1 cellular context compared by ENCODE assay signal in the genomic region with DNA sequence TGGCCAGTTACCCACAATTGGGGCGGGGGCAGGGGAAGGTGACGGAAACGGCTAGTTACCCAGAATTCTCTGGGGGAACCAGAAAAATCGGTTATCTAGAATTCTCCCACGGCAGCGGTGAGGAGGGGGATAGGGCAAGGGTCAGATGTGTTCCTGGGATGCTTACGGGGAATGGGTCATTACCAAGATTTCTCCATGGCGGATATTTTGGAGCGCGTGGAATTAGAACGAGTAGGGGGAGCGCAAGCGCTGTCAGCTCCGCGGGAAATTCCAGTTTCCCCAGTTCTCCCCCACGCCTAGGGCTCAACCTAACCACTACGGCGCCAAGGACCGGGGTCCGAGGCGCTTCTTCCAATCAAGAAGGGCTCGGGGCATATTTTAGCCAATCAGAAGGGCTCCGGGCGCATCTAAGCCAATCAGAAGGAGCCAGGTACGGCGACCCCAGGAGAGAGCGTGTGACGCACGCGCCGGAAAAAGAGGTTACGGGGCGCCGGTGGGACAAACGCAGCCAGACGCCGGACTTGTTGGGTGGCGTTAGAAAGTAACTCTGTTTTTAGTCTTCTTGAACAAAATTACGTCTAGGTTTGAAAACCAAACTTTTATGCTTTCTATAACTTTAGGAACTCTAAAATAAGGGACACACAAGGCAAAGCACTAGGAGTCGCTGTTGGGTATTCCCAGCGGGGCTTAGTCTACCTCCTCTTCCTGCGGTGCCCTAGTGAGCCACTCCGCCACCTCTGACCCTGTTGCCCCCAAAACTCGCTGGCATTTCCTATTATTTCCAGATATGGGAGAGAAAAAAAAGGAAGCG.
A peak's percentile ranks its signal among the peaks of the same experiment; 100 is the strongest.
TF ChIP-seq lines count a peak whose summit lies in the region.

A gene with protein sequence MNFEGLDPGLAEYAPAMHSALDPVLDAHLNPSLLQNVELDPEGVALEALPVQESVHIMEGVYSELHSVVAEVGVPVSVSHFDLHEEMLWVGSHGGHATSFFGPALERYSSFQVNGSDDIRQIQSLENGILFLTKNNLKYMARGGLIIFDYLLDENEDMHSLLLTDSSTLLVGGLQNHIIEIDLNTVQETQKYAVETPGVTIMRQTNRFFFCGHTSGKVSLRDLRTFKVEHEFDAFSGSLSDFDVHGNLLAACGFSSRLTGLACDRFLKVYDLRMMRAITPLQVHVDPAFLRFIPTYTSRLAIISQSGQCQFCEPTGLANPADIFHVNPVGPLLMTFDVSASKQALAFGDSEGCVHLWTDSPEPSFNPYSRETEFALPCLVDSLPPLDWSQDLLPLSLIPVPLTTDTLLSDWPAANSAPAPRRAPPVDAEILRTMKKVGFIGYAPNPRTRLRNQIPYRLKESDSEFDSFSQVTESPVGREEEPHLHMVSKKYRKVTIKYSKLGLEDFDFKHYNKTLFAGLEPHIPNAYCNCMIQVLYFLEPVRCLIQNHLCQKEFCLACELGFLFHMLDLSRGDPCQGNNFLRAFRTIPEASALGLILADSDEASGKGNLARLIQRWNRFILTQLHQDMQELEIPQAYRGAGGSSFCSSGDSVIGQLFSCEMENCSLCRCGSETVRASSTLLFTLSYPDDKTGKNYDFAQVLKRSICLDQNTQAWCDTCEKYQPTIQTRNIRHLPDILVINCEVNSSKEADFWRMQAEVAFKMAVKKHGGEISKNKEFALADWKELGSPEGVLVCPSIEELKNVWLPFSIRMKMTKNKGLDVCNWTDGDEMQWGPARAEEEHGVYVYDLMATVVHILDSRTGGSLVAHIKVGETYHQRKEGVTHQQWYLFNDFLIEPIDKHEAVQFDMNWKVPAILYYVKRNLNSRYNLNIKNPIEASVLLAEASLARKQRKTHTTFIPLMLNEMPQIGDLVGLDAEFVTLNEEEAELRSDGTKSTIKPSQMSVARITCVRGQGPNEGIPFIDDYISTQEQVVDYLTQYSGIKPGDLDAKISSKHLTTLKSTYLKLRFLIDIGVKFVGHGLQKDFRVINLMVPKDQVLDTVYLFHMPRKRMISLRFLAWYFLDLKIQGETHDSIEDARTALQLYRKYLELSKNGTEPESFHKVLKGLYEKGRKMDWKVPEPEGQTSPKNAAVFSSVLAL (minus strand): TSS at position 322 of the 811 bp plus-strand sequence. CDS start 906 bp downstream, outside the sequence.

TF ChIP-seq in HepG2, 621 proteins besides CTCF, POLR2A, EP300 and RAD21 (continued from another document and continues in another):
- TF ChIP-seq, protein P1, sequence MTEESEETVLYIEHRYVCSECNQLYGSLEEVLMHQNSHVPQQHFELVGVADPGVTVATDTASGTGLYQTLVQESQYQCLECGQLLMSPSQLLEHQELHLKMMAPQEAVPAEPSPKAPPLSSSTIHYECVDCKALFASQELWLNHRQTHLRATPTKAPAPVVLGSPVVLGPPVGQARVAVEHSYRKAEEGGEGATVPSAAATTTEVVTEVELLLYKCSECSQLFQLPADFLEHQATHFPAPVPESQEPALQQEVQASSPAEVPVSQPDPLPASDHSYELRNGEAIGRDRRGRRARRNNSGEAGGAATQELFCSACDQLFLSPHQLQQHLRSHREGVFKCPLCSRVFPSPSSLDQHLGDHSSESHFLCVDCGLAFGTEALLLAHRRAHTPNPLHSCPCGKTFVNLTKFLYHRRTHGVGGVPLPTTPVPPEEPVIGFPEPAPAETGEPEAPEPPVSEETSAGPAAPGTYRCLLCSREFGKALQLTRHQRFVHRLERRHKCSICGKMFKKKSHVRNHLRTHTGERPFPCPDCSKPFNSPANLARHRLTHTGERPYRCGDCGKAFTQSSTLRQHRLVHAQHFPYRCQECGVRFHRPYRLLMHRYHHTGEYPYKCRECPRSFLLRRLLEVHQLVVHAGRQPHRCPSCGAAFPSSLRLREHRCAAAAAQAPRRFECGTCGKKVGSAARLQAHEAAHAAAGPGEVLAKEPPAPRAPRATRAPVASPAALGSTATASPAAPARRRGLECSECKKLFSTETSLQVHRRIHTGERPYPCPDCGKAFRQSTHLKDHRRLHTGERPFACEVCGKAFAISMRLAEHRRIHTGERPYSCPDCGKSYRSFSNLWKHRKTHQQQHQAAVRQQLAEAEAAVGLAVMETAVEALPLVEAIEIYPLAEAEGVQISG (CRISPR knock-in tag; IDR thresholded peaks at IDR 0.05): peak; percentile 79
- TF ChIP-seq, protein P2, sequence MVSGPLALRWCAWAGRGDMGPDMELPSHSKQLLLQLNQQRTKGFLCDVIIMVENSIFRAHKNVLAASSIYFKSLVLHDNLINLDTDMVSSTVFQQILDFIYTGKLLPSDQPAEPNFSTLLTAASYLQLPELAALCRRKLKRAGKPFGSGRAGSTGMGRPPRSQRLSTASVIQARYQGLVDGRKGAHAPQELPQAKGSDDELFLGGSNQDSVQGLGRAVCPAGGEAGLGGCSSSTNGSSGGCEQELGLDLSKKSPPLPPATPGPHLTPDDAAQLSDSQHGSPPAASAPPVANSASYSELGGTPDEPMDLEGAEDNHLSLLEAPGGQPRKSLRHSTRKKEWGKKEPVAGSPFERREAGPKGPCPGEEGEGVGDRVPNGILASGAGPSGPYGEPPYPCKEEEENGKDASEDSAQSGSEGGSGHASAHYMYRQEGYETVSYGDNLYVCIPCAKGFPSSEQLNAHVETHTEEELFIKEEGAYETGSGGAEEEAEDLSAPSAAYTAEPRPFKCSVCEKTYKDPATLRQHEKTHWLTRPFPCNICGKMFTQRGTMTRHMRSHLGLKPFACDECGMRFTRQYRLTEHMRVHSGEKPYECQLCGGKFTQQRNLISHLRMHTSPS (CRISPR knock-in tag; IDR thresholded peaks at IDR 0.05; ENCODE audit: low read depth): no peak
- TF ChIP-seq ZNF367 (CRISPR knock-in tag; IDR thresholded peaks at IDR 0.05; ENCODE audit: borderline replicate concordance) (no peak), DNMT3B (CRISPR knock-in tag; conservative IDR thresholded peaks at IDR 0.05) (no peak), ARNT2 (CRISPR knock-in tag; IDR thresholded peaks at IDR 0.05; ENCODE audit: low read depth) (no peak), TGIF2 (CRISPR knock-in tag; IDR thresholded peaks at IDR 0.05) (no peak), SMYD3 (CRISPR knock-in tag; IDR thresholded peaks at IDR 0.05) (no peak), ZNF256 (CRISPR knock-in tag; conservative IDR thresholded peaks at IDR 0.05) (peak; percentile 45; the same call in 1 of the 2 replicates), ZNF549 (CRISPR knock-in tag; IDR thresholded peaks at IDR 0.05) (no peak), SUZ12 (IDR thresholded peaks at IDR 0.05; ENCODE audit: low read depth, low read length) (peak; percentile 1; the same call in 1 of the 2 replicates), IKZF4 (CRISPR knock-in tag; IDR thresholded peaks at IDR 0.05; ENCODE audit: borderline replicate concordance, low read depth, not compliant biosample characterization) (no peak), ZNF674 (CRISPR knock-in tag; IDR thresholded peaks at IDR 0.05; ENCODE audit: low read depth) (no peak), NR2C2 (CRISPR knock-in tag; IDR thresholded peaks at IDR 0.05; ENCODE audit: borderline replicate concordance) (peak; percentile 92), POLR2AphosphoS5 (IDR thresholded peaks at IDR 0.05; ENCODE audit: low read depth, low read length) (peak; percentile 87), TAF15 (IDR thresholded peaks at IDR 0.05; ENCODE audit: low read depth, low read length, poor library complexity, severe bottlenecking) (no peak), CBX1 (IDR thresholded peaks at IDR 0.05; ENCODE audit: low read depth) (no peak), DMAP1 (CRISPR knock-in tag; IDR thresholded peaks at IDR 0.05) (peak; percentile 90), FLYWCH1 (CRISPR knock-in tag; IDR thresholded peaks at IDR 0.05) (no peak), ZNF282 (IDR thresholded peaks at IDR 0.05; ENCODE audit: partially characterized antibody) (no peak), ZNF577 (CRISPR knock-in tag; IDR thresholded peaks at IDR 0.05; ENCODE audit: borderline replicate concordance, low read depth) (no peak), ATAD3A (CRISPR knock-in tag; IDR thresholded peaks at IDR 0.05) (no peak), ZBTB38 (CRISPR knock-in tag; IDR thresholded peaks at IDR 0.05) (no peak), MAZ (IDR thresholded peaks at IDR 0.05; ENCODE audit: borderline replicate concordance, low read depth, low read length) (0 out of 2 replicates have a peak, but pooled peaks have one; percentile 27), MAZ (CRISPR knock-in tag; IDR thresholded peaks at IDR 0.05; ENCODE audit: low read depth) (peak; percentile 60; the same call in 1 of the 2 replicates), ZNF234 (CRISPR knock-in tag; conservative IDR thresholded peaks at IDR 0.05) (no peak), ZNF441 (CRISPR knock-in tag; IDR thresholded peaks at IDR 0.05; ENCODE audit: borderline replicate concordance) (peak; percentile 44; the same call in 1 of the 2 replicates), TAF1 (CRISPR knock-in tag; IDR thresholded peaks at IDR 0.05) (peak; percentile 50; the same call in 1 of the 2 replicates), TBX2 (CRISPR knock-in tag; IDR thresholded peaks at IDR 0.05; ENCODE audit: borderline replicate concordance) (peak; percentile 78), ZNF569 (CRISPR knock-in tag; IDR thresholded peaks at IDR 0.05; ENCODE audit: borderline replicate concordance) (no peak), GABPB1 (CRISPR knock-in tag; IDR thresholded peaks at IDR 0.05) (peak; percentile 92), GATAD2A (CRISPR knock-in tag; IDR thresholded peaks at IDR 0.05) (peak; percentile 18; the same call in 1 of the 2 replicates), ZNF354B (CRISPR knock-in tag; IDR thresholded peaks at IDR 0.05) (no peak), SNAPC2 (CRISPR knock-in tag; IDR thresholded peaks at IDR 0.05) (no peak)
- TF ChIP-seq, protein P3, sequence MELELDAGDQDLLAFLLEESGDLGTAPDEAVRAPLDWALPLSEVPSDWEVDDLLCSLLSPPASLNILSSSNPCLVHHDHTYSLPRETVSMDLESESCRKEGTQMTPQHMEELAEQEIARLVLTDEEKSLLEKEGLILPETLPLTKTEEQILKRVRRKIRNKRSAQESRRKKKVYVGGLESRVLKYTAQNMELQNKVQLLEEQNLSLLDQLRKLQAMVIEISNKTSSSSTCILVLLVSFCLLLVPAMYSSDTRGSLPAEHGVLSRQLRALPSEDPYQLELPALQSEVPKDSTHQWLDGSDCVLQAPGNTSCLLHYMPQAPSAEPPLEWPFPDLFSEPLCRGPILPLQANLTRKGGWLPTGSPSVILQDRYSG (CRISPR knock-in tag; IDR thresholded peaks at IDR 0.05): no peak
- TF ChIP-seq, protein P4, sequence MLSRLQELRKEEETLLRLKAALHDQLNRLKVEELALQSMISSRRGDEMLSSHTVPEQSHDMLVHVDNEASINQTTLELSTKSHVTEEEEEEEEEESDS (CRISPR knock-in tag; IDR thresholded peaks at IDR 0.05; ENCODE audit: borderline replicate concordance): no peak
- TF ChIP-seq, protein P5, sequence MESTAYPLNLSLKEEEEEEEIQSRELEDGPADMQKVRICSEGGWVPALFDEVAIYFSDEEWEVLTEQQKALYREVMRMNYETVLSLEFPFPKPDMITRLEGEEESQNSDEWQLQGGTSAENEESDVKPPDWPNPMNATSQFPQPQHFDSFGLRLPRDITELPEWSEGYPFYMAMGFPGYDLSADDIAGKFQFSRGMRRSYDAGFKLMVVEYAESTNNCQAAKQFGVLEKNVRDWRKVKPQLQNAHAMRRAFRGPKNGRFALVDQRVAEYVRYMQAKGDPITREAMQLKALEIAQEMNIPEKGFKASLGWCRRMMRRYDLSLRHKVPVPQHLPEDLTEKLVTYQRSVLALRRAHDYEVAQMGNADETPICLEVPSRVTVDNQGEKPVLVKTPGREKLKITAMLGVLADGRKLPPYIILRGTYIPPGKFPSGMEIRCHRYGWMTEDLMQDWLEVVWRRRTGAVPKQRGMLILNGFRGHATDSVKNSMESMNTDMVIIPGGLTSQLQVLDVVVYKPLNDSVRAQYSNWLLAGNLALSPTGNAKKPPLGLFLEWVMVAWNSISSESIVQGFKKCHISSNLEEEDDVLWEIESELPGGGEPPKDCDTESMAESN (CRISPR knock-in tag; conservative IDR thresholded peaks at IDR 0.05): no peak
- TF ChIP-seq, protein P6, sequence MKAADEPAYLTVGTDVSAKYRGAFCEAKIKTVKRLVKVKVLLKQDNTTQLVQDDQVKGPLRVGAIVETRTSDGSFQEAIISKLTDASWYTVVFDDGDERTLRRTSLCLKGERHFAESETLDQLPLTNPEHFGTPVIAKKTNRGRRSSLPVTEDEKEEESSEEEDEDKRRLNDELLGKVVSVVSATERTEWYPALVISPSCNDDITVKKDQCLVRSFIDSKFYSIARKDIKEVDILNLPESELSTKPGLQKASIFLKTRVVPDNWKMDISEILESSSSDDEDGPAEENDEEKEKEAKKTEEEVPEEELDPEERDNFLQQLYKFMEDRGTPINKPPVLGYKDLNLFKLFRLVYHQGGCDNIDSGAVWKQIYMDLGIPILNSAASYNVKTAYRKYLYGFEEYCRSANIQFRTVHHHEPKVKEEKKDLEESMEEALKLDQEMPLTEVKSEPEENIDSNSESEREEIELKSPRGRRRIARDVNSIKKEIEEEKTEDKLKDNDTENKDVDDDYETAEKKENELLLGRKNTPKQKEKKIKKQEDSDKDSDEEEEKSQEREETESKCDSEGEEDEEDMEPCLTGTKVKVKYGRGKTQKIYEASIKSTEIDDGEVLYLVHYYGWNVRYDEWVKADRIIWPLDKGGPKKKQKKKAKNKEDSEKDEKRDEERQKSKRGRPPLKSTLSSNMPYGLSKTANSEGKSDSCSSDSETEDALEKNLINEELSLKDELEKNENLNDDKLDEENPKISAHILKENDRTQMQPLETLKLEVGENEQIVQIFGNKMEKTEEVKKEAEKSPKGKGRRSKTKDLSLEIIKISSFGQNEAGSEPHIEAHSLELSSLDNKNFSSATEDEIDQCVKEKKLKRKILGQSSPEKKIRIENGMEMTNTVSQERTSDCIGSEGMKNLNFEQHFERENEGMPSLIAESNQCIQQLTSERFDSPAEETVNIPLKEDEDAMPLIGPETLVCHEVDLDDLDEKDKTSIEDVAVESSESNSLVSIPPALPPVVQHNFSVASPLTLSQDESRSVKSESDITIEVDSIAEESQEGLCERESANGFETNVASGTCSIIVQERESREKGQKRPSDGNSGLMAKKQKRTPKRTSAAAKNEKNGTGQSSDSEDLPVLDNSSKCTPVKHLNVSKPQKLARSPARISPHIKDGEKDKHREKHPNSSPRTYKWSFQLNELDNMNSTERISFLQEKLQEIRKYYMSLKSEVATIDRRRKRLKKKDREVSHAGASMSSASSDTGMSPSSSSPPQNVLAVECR (CRISPR knock-in tag; IDR thresholded peaks at IDR 0.05; ENCODE audit: borderline replicate concordance): peak; percentile 77; the same call in 1 of the 2 replicates
- TF ChIP-seq, protein P7, sequence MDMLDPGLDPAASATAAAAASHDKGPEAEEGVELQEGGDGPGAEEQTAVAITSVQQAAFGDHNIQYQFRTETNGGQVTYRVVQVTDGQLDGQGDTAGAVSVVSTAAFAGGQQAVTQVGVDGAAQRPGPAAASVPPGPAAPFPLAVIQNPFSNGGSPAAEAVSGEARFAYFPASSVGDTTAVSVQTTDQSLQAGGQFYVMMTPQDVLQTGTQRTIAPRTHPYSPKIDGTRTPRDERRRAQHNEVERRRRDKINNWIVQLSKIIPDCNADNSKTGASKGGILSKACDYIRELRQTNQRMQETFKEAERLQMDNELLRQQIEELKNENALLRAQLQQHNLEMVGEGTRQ (IDR thresholded peaks at IDR 0.05; ENCODE audit: low read depth, low read length): no peak
- TF ChIP-seq, protein P7 (CRISPR knock-in tag; IDR thresholded peaks at IDR 0.05; ENCODE audit: borderline replicate concordance): 0 out of 2 replicates have a peak, but pooled peaks have one; percentile 27
